9 cellular contexts compared by ENCODE assay signal in the genomic region with DNA sequence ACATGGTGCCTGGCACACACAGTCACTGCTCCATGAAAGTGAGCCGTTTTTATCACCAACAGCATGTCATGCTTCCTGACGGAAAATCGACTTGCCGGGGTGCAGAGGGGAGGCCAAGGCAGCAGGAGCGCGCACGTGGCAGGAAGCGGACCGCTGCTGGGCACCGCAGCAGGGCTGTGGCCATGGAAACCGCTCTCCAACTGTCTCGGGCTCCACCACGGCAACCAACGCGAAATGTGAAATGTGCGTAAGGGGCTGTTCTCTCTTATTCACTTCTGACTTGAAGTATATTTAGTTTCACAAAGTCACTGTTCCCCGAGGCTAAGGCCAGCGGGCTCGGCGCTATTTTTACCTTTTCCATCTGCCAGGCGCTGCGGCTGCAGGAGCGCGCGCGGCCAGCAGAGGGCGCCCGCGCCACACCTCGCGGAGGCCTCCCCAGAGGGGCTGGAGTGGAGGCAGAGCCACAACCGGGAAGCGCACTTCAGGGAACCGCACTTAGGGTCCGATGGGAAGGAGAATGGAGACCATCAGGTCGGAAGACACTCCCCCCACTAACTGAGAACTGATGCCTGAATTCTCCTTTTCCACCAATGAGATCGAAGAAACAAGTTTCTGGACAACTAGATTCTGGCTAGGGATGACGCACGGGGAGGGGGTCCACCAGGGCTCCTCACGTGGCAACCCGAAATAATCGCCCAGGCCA. TPM values are rescaled to one million over a fixed set of nuclear protein-coding genes. Genes with fewer than 3 reads are reported as not detected.
DNase-seq lines count a peak whose midpoint lies in the region; ATAC-seq, FAIRE-seq and TF ChIP-seq lines count a peak whose summit lies in the region.
"Had no signal": no experiment of that assay in that cellular context is flagged by ENCODE, and none has a peak within 500 bp of the region (broad histone marks: within the 10 kb centered on the region; RNA-seq: fewer than 3 reads in every experiment).

No MANE protein-coding gene starts in this region.

- ATAC-seq in activated CD4-positive, CD25-positive, alpha-beta regulatory T cell treated with anti-CD3 and anti-CD28 coated beads, Interleukin-2, amount 50 U/mL, for 24 hours = peak; percentile 60 to 73
- no peak for ATAC-seq in GM21576 (IDR thresholded peaks at IDR 0.05; ENCODE audit: unreplicated experiment)

- TF ChIP-seq CTCF in CD14-positive monocyte (IDR thresholded peaks at IDR 0.05) = peak; percentile 100
- TF ChIP-seq CTCF in kidney (IDR thresholded peaks at IDR 0.05; ENCODE audit: borderline replicate concordance, extremely low read depth, insufficient read depth) = peak; percentile 97

- peaks cover 28 to 38% of the 10 kb centered on the region in 2 donors for H3K36me3 ChIP-seq in kidney (ENCODE audit: control insufficient read depth in 1 of 2, insufficient read depth in 2 of 2, low read length in 2 of 2)

- no peaks in the 10 kb centered on the region for H3K9me3 ChIP-seq in kidney (ENCODE audit: control insufficient read depth in 1 of 2, low read length in 2 of 2)

- no peaks in the 10 kb centered on the region for H3K4me1 ChIP-seq in kidney (ENCODE audit: control insufficient read depth in 1 of 2, insufficient read depth in 1 of 2, low read depth in 1 of 2, low read length in 2 of 2)

- peaks cover 5% of the 10 kb centered on the region for H3K4me1 Mint-ChIP-seq in CD14-positive monocyte

- no peak overlapping the region for H3K27ac ChIP-seq in kidney (ENCODE audit: low read depth in 2 of 2, low read length in 2 of 2)

- intact Hi-C loops in CD14-positive monocyte (cut with micrococcal nuclease) = loop anchor here in 1 of 2 donors (1.0 kb wide), 1 partner anchor 21 kb away; no protein-coding TSS in a partner anchor
- intact Hi-C loops in kidney (cut with DNase I) = no loop called here

- no peak overlapping the region for H3K4me3 Mint-ChIP-seq in CD14-positive monocyte

- H3K4me3 ChIP-seq in kidney (ENCODE audit: low read length in 2 of 2) = no peak overlapping the region

- peaks cover 0 to 1% (median 0%) of the 10 kb centered on the region in 3 donors for H3K27me3 Mint-ChIP-seq in CD14-positive monocyte (ENCODE audit: low read depth in 3 of 3)

- H3K9me3 Mint-ChIP-seq in CD14-positive monocyte = no peaks in the 10 kb centered on the region

- H3K9ac ChIP-seq in kidney (ENCODE audit: low read length in 2 of 2) = no peak overlapping the region

- DNase-seq in CD14-positive monocyte (ENCODE audit: low spot score) (no peak), HT1080 (ENCODE audit: low read depth) (peak; percentile 42), kidney (no peak), NCI-H1436 (lab: John Stamatoyannopoulos, UW) (no peak)
- DNase-seq in central memory CD4-positive, alpha-beta T cell = peak; percentile 60
- peak; percentile 41 for DNase-seq in stimulated activated CD4-positive, alpha-beta T cell treated with anti-CD3 and anti-CD28 coated beads, Interleukin-2, amount 100 ng/mL, for 4 hours (ENCODE audit: low read depth)

- peaks cover 93 to 100% of the 10 kb centered on the region in 2 donors for H3K36me3 Mint-ChIP-seq in CD14-positive monocyte

- no peak for FAIRE-seq in kidney (lab: Jason Lieb, UNC)

- peak overlapping the region in 1 of 7 donors; percentile 70 for H3K27ac Mint-ChIP-seq in CD14-positive monocyte

RNA-seq across cellular contexts. Expression of a gene that starts 19.7 kb away (rescaled TPM):
- polyA plus RNA-seq in CD14-positive monocyte (10 to 100 TPM; 22.3 to 40.9 TPM), kidney (ENCODE audit: insufficient read depth, low read depth, low replicate concordance) (16.1 TPM)
- 76.8 and 86.2 TPM in 2 replicates for total RNA-seq in HT1080 (2014; rRNA removed; shearing (Covaris generic))
- 91.6 and 98.7 TPM in 2 replicates for polyA plus RNA-seq in HT1080 (2015; cell fraction: cytosol; rRNA removed)
- polyA plus RNA-seq in HT1080 (2015; cell fraction: nucleus; rRNA removed) = 138 and 142 TPM in 2 replicates
- total RNA-seq in kidney = 46.8 TPM

RNA-seq across cellular contexts. Expression of a gene that starts 47.8 kb away (rescaled TPM):
- polyA plus RNA-seq in CD14-positive monocyte (under 1 TPM; 0.66 to 0.78 TPM), kidney (ENCODE audit: insufficient read depth, low read depth, low replicate concordance) (not detected)
- total RNA-seq in HT1080 (2014; rRNA removed; shearing (Covaris generic)) = not detected in 2 replicates
- polyA plus RNA-seq in HT1080 (2015; cell fraction: cytosol; rRNA removed) = not detected in 2 replicates
- not detected in 2 replicates for polyA plus RNA-seq in HT1080 (2015; cell fraction: nucleus; rRNA removed)
- not detected for total RNA-seq in kidney
- total RNA-seq: urinary bladder had no signal
- polyA plus RNA-seq: urinary bladder had no signal

Comparison
In these comparisons a context has a peak if more than half of its experiments do, and no peak if none do; other contexts are left out.
1. DNase-seq: peak in HT1080 (single experiment), central memory CD4-positive, alpha-beta T cell (single experiment) and stimulated activated CD4-positive, alpha-beta T cell treated with anti-CD3 and anti-CD28 coated beads, Interleukin-2, amount 100 ng/mL, for 4 hours (single experiment); none in CD14-positive monocyte (single experiment), kidney (single experiment) and NCI-H1436 (single experiment).